In genomic region chr2:231235217-231235616, GRCh38 we compare ENCODE assay signal across 25 cellular contexts. TPM values are rescaled to one million over a fixed set of nuclear protein-coding genes. Genes with fewer than 3 reads are reported as not detected.
DNase-seq lines count a peak whose midpoint lies in the region; ATAC-seq and TF ChIP-seq lines count a peak whose summit lies in the region.
"Had no signal": no experiment of that assay in that cellular context is flagged by ENCODE, and none has a peak within 500 bp of the region (broad histone marks: within the 10 kb centered on the region; RNA-seq: fewer than 3 reads in every experiment).

No MANE protein-coding gene starts in this region.

- H2AFZ ChIP-seq in SU-DHL-6 (ENCODE audit: low read depth, low read length, severe bottlenecking): no peak overlapping the region
- H2AFZ ChIP-seq: GM23338 had no signal

- peak overlapping the region; percentile 34; the same call in 1 of the 2 replicates for H3K4me2 ChIP-seq in BLaER1
- no peak overlapping the region for H3K4me2 ChIP-seq in SU-DHL-6 (ENCODE audit: low read depth, low read length, poor library complexity, severe bottlenecking)
- H3K4me2 ChIP-seq: A549, GM23338 had no signal

- H3K27me3 ChIP-seq in BLaER1 (no peaks in the 10 kb centered on the region), SU-DHL-6 (ENCODE audit: low read length) (no peaks in the 10 kb centered on the region), upper lobe of right lung (no peaks in the 10 kb centered on the region)
- H3K27me3 ChIP-seq: BE2C had no signal

- DNase-seq in HUDEP-2 (lab: John Stamatoyannopoulos, UW; ENCODE audit: unreplicated experiment in 76 of 76) (peak in 56 of 76 experiments; percentile 3 to 84 (median 51)), erythroblast (lab: John Stamatoyannopoulos, UW) (peak; percentile 88 to 98), NCI-H1417 treated with DMSO at 0.1 percent for 48 hours (lab: John Stamatoyannopoulos, UW) (no peak), upper lobe of right lung (no peak)
- DNase-seq in activated effector memory CD4-positive, alpha-beta T cell treated with Interleukin-2 at 50 U/mL for 16 hours: no peak
- DNase-seq: 8988T; ACHN; AML-193; BE2C; Caco-2; CD4-positive, CD25-positive, alpha-beta regulatory T cell; CD8-positive, alpha-beta T cell; DMS153; DMS79; EL; GDM1; H9 had no signal

- H3K9me3 ChIP-seq in BLaER1 (no peaks in the 10 kb centered on the region), SU-DHL-6 (ENCODE audit: insufficient read depth, low read length) (no peaks in the 10 kb centered on the region), upper lobe of right lung (no peaks in the 10 kb centered on the region)
- H3K9me3 ChIP-seq: A549, BE2C, Caco-2 had no signal

- intact Hi-C loops in upper lobe of right lung (cut with DNase I): no loop called here

- H3K27ac ChIP-seq in BLaER1 (no peak overlapping the region), SU-DHL-6 (ENCODE audit: low read depth, low read length) (peak overlapping the region; percentile 15; the same call in 1 of the 2 replicates), upper lobe of right lung (no peak overlapping the region)
- H3K27ac ChIP-seq: A549, C4-2B had no signal

- ATAC-seq in HG02973 (IDR thresholded peaks at IDR 0.05; ENCODE audit: unreplicated experiment): no peak
- no peak for ATAC-seq in upper lobe of right lung
- ATAC-seq: A549; CD8-positive, alpha-beta T cell; GM12878; GM23338; HCT116 had no signal

- peak; percentile 53 for TF ChIP-seq POLR2A in erythroblast (IDR thresholded peaks at IDR 0.05; ENCODE audit: low read length)

- H3K4me1 ChIP-seq in BLaER1 (peaks cover 20% of the 10 kb centered on the region), upper lobe of right lung (no peaks in the 10 kb centered on the region)
- H3K4me1 ChIP-seq: A549, Caco-2 had no signal

- H4K20me1 ChIP-seq in BLaER1: no peaks in the 10 kb centered on the region
- H4K20me1 ChIP-seq in SU-DHL-6 (ENCODE audit: low read depth, low read length): no peaks in the 10 kb centered on the region

- H3K4me3 ChIP-seq in BLaER1 (no peak overlapping the region), SU-DHL-6 (ENCODE audit: insufficient read depth, low read length, poor library complexity, severe bottlenecking) (no peak overlapping the region), upper lobe of right lung (no peak overlapping the region)
- H3K4me3 ChIP-seq: A549, GM12878, GM23338 had no signal

- TF ChIP-seq CTCF in SU-DHL-6 (IDR thresholded peaks at IDR 0.05; ENCODE audit: insufficient read depth, low read length, poor library complexity, severe bottlenecking): no peak
- no peak for TF ChIP-seq CTCF in upper lobe of right lung (IDR thresholded peaks at IDR 0.05)

- H3K9me2 ChIP-seq in SU-DHL-6 (replicated peaks; ENCODE audit: insufficient read depth, low read length): no peaks in the 10 kb centered on the region

- H3K79me2 ChIP-seq in SU-DHL-6 (ENCODE audit: insufficient read depth, low read length): no peaks in the 10 kb centered on the region

- H3K9ac ChIP-seq in BLaER1 (no peak overlapping the region), SU-DHL-6 (ENCODE audit: low read length) (no peak overlapping the region)

- H3K36me3 ChIP-seq in BLaER1: no peaks in the 10 kb centered on the region
- no peaks in the 10 kb centered on the region; the same call in 1 of the 2 replicates for H3K36me3 ChIP-seq in SU-DHL-6 (ENCODE audit: low read length)
- peaks cover 5% of the 10 kb centered on the region for H3K36me3 ChIP-seq in upper lobe of right lung

- peaks cover 18% of the 10 kb centered on the region for H3F3A ChIP-seq in SU-DHL-6 (ENCODE audit: insufficient read depth)

RNA-seq across cellular contexts. Expression of gene ARMC9, which starts 36.8 kb away (rescaled TPM):
- 37.1 TPM for total RNA-seq in upper lobe of right lung

Comparison
In these comparisons a context has a peak if more than half of its experiments do, and no peak if none do; other contexts are left out.
1. DNase-seq: peak in HUDEP-2 (56 of 76) and erythroblast (2 of 2); none in activated effector memory CD4-positive, alpha-beta T cell treated with Interleukin-2 at 50 U/mL for 16 hours (single experiment), NCI-H1417 treated with DMSO at 0.1 percent for 48 hours (single experiment) and upper lobe of right lung (single experiment).